Comparison of ENCODE assay signal across 23 cellular contexts in the genomic region with DNA sequence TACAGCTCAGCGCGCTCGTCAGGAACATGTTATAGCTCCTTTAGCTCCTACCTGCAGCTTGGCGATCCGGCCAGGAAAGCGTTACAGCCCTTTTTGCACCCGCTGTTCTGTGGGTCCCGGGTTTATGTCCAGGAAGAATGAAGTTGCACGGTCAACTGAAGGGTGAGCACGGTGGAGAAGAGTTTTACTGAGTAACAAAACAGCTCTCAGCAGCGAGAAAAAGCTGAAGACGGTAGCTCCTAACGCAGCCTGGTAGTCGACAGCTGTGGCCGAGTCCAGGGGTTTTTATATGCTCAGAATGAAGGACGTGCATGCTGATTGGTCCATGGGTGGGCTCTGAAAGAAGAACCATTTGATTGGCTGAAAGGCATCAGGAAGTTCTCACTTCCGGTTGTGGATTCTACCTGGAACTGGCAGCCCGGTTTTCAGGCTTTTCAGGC.
DNase-seq lines count a peak whose midpoint lies in the region; ATAC-seq, FAIRE-seq and TF ChIP-seq lines count a peak whose summit lies in the region.
"Had no signal": no experiment of that assay in that cellular context is flagged by ENCODE, and none has a peak within 500 bp of the region (broad histone marks: within the 10 kb centered on the region; RNA-seq: fewer than 3 reads in every experiment).

No MANE protein-coding gene starts in this region.

- H4K20me1 ChIP-seq in K562 (replicated peaks; ENCODE audit: control insufficient read depth, insufficient read depth, low read length) (no peaks in the 10 kb centered on the region), HepG2 (ENCODE audit: insufficient read depth, low read length) (no peaks in the 10 kb centered on the region)

- peak overlapping the region; percentile 89 for H2AFZ ChIP-seq in K562 (ENCODE audit: low read depth, low read length)
- peak overlapping the region; percentile 29 for H2AFZ ChIP-seq in HepG2 (ENCODE audit: low read length)

- no peaks in the 10 kb centered on the region for H3K27me3 Mint-ChIP-seq in osteocyte (ENCODE audit: unreplicated experiment)
- H3K27me3 Mint-ChIP-seq: B cell; CD4-positive, CD25-positive, alpha-beta regulatory T cell had no signal

- BruUV-seq in K562 (replicated peaks; lab: Mats Ljungman, UMichigan) (no TSS peak), HepG2 (replicated peaks; lab: Mats Ljungman, UMichigan) (no TSS peak)

- H3K27ac ChIP-seq in left ventricle myocardium inferior (replicated peaks) (no peak overlapping the region), K562 (ENCODE audit: extremely low read depth, low read depth, low read length) (peak overlapping the region; percentile 77), HepG2 (ENCODE audit: extremely low read length, insufficient read depth, low read length) (peak overlapping the region; percentile 40)
- H3K27ac ChIP-seq: 22Rv1, Peyer's patch, SK-N-MC had no signal

- H3K27ac Mint-ChIP-seq in osteocyte (ENCODE audit: unreplicated experiment) = no peak overlapping the region
- H3K27ac Mint-ChIP-seq: B cell had no signal

- no peak overlapping the region for H3K4me3 Mint-ChIP-seq in osteocyte (ENCODE audit: unreplicated experiment)
- H3K4me3 Mint-ChIP-seq: B cell; CD4-positive, CD25-positive, alpha-beta regulatory T cell had no signal

- no peaks in the 10 kb centered on the region for H3K4me1 Mint-ChIP-seq in osteocyte (ENCODE audit: unreplicated experiment)
- H3K4me1 Mint-ChIP-seq: B cell; CD4-positive, CD25-positive, alpha-beta regulatory T cell had no signal

- DNase-seq in cardiac septum (ENCODE audit: low spot score) (peak; percentile 57), left ventricle myocardium inferior (no peak), K562 (ENCODE audit: extremely low read depth in 1 of 4, low spot score in 3 of 4) (peak; percentile 60 to 90 (median 75)), HepG2 (ENCODE audit: low spot score) (peak; percentile 70), osteocyte (ENCODE audit: extremely low spot score, unreplicated experiment) (no peak), NCI-H2029 treated with DMSO at 0.1 percent for 48 hours (lab: John Stamatoyannopoulos, UW) (no peak), cerebellar nuclear complex (lab: John Stamatoyannopoulos, UW) (no peak)
- DNase-seq: CD4-positive, CD25-positive, alpha-beta regulatory T cell; COR-L47; DMS 273 treated with DMSO at 0.1 percent for 48 hours; IMR-90; Karpas-422; NCI-H1048; NCI-H1436 treated with DMSO at 0.1 percent for 48 hours; NCI-H2081; NCI-H2171 treated with DMSO at 0.1 percent for 48 hours; NCI-H446 treated with DMSO at 0.1 percent for 48 hours; Peyer's patch had no signal

- no peaks in the 10 kb centered on the region for H3K9me3 Mint-ChIP-seq in osteocyte (ENCODE audit: unreplicated experiment)

- FAIRE-seq in K562 (lab: Jason Lieb, UNC) (peak; percentile 95), HepG2 (lab: Jason Lieb, UNC) (no peak)
- FAIRE-seq: GM12878 had no signal

- no peaks in the 10 kb centered on the region for H3K9me1 ChIP-seq in K562 (ENCODE audit: control insufficient read depth, insufficient read depth, low read length)

- TF ChIP-seq CTCF in left ventricle myocardium inferior (IDR thresholded peaks at IDR 0.05; ENCODE audit: borderline replicate concordance) (no peak), K562 (IDR thresholded peaks at IDR 0.05 in 2 of 3, conservative IDR thresholded peaks at IDR 0.05 in 1 of 3; ENCODE audit: insufficient read depth in 2 of 3, low read depth in 1 of 3, low read length in 3 of 3) (no peak), HepG2 (CRISPR knock-in tag; IDR thresholded peaks at IDR 0.05) (no peak), osteocyte (IDR thresholded peaks at IDR 0.05) (no peak)

- in situ Hi-C loops in K562 (cut with MboI) (no loop called here), HepG2 (cut with HindIII; ENCODE audit: extremely low pct_ligation_motif_present, low pct_unique_long_range_greater_than_20kb) (no loop called here)

- H3K9ac ChIP-seq in K562 (ENCODE audit: insufficient read depth in 1 of 2, low read depth in 2 of 2, low read length in 2 of 2) = peak overlapping the region; percentile 77 to 97
- H3K9ac ChIP-seq in HepG2 (ENCODE audit: insufficient read depth, low read depth, low read length) = peak overlapping the region; percentile 45; the same call in 1 of the 2 replicates

- no peaks in the 10 kb centered on the region for H3K36me3 ChIP-seq in left ventricle myocardium inferior
- no peaks in the 10 kb centered on the region for H3K36me3 ChIP-seq in K562 (ENCODE audit: control insufficient read depth, insufficient read depth, low read length)
- no peaks in the 10 kb centered on the region for H3K36me3 ChIP-seq in HepG2 (replicated peaks in 1 of 2; ENCODE audit: control insufficient read depth in 1 of 2, insufficient read depth in 2 of 2, low read length in 2 of 2)
- H3K36me3 ChIP-seq: Peyer's patch had no signal

- peaks cover 11% of the 10 kb centered on the region for H3K9me3 ChIP-seq in left ventricle myocardium inferior (replicated peaks)
- H3K9me3 ChIP-seq in K562 (replicated peaks; ENCODE audit: control insufficient read depth, insufficient read depth, low read depth, low read length) = peaks cover 3% of the 10 kb centered on the region
- no peaks in the 10 kb centered on the region for H3K9me3 ChIP-seq in HepG2 (ENCODE audit: low read length)
- H3K9me3 ChIP-seq: Peyer's patch had no signal

- peak overlapping the region; percentile 82 for H3K4me2 ChIP-seq in K562 (ENCODE audit: insufficient read depth, low read length)
- peak overlapping the region; percentile 49 for H3K4me2 ChIP-seq in HepG2 (ENCODE audit: low read depth, low read length)

- intact Hi-C loops in cardiac septum (cut with DNase I) = no loop called here
- intact Hi-C loops in left ventricle myocardium inferior (cut with micrococcal nuclease) = no loop called here
- intact Hi-C loops in K562 (cut with micrococcal nuclease) = no loop called here
- intact Hi-C loops in HepG2 (cut with micrococcal nuclease; ENCODE audit: unreplicated experiment) = no loop called here

- no peaks in the 10 kb centered on the region for H3K36me3 Mint-ChIP-seq in osteocyte (ENCODE audit: unreplicated experiment)
- H3K36me3 Mint-ChIP-seq: CD4-positive, CD25-positive, alpha-beta regulatory T cell had no signal

- TF ChIP-seq EP300 in K562 (IDR thresholded peaks at IDR 0.05; ENCODE audit: low read length) = no peak
- TF ChIP-seq EP300 in HepG2 (IDR thresholded peaks at IDR 0.05; ENCODE audit: low read depth in 2 of 2, low read length in 2 of 2) = no peak
- TF ChIP-seq EP300 in HepG2 (CRISPR knock-in tag; IDR thresholded peaks at IDR 0.05; ENCODE audit: borderline replicate concordance) = no peak

- POLR2A ChIA-PET in K562 (lab: Yijun Ruan, JAX) (interaction anchor here (0.6 to 1.2 kb wide), 6 partner anchors 10 to 1505 kb away, joined by 3 to 6 read pairs (median 3); no protein-coding TSS in a partner anchor), HepG2 (lab: Yijun Ruan, JAX) (no interaction called here)

- under 1% methylated on average over 18 of the region's 18 CpGs for WGBS in K562 (ENCODE audit: insufficient coverage, low coverage, missing lambda C conversion rate)
- 62% methylated on average over 18 of the region's 18 CpGs for WGBS in HepG2 (ENCODE audit: low lambda C conversion rate)

- CTCF ChIA-PET in K562 (lab: Yijun Ruan, JAX; ENCODE audit: low intra/inter-chr PET ratio) (no interaction called here), HepG2 (lab: Yijun Ruan, JAX; ENCODE audit: low intra/inter-chr PET ratio, low total read pairs) (no interaction called here)

- H3K4me1 ChIP-seq in left ventricle myocardium inferior (no peaks in the 10 kb centered on the region), K562 (replicated peaks in 1 of 2; ENCODE audit: control insufficient read depth in 2 of 2, insufficient read depth in 2 of 2, low read length in 2 of 2) (no peaks in the 10 kb centered on the region), HepG2 (ENCODE audit: insufficient read depth, low read length) (no peaks in the 10 kb centered on the region)
- H3K4me1 ChIP-seq: Peyer's patch had no signal

- peak; percentile 86 for ATAC-seq in K562
- ATAC-seq in HepG2 = peak; percentile 95
- ATAC-seq in HG02759 (IDR thresholded peaks at IDR 0.05; ENCODE audit: unreplicated experiment) = no peak
- ATAC-seq: GM12878 had no signal

- H3K4me3 ChIP-seq in left ventricle myocardium inferior (no peak overlapping the region), K562 (peak overlapping the region; percentile 58), HepG2 (replicated peaks in 1 of 3; ENCODE audit: insufficient read depth in 1 of 3, low read depth in 2 of 3, low read length in 3 of 3) (peak overlapping the region; percentile 47 to 61 (median 60); a peak in 5 of 6 replicates)
- H3K4me3 ChIP-seq: GM12878, Peyer's patch, SK-N-MC had no signal

- peak; percentile 96 for TF ChIP-seq POLR2A in K562 (conservative IDR thresholded peaks at IDR 0.05)
- peak; percentile 48 to 82; a peak in 3 of 4 replicates for TF ChIP-seq POLR2A in HepG2 (IDR thresholded peaks at IDR 0.05; ENCODE audit: insufficient read depth in 1 of 2, low read depth in 2 of 2, low read length in 2 of 2)

- peaks cover 50% of the 10 kb centered on the region for H3K79me2 ChIP-seq in K562 (ENCODE audit: control insufficient read depth, insufficient read depth, low read length)
- no peaks in the 10 kb centered on the region for H3K79me2 ChIP-seq in HepG2 (ENCODE audit: insufficient read depth, low read length)

- no peaks in the 10 kb centered on the region for H3K27me3 ChIP-seq in left ventricle myocardium inferior (ENCODE audit: low read depth)
- no peaks in the 10 kb centered on the region for H3K27me3 ChIP-seq in K562 (ENCODE audit: control insufficient read depth in 2 of 2, insufficient read depth in 2 of 2, low read length in 2 of 2)
- no peaks in the 10 kb centered on the region for H3K27me3 ChIP-seq in HepG2 (ENCODE audit: control insufficient read depth in 1 of 2, insufficient read depth in 2 of 2, low read length in 2 of 2)
- H3K27me3 ChIP-seq: Peyer's patch had no signal

- TF ChIP-seq RAD21 in K562 (CRISPR knock-in tag; conservative IDR thresholded peaks at IDR 0.05 in 1 of 2, IDR thresholded peaks at IDR 0.05 in 1 of 2) = no peak
- no peak for TF ChIP-seq RAD21 in HepG2 (CRISPR knock-in tag; IDR thresholded peaks at IDR 0.05)

TF ChIP-seq in K562, 482 proteins besides CTCF, POLR2A, EP300 and RAD21 (continues in another document):
- no peak for TF ChIP-seq ZFP1 (CRISPR knock-in tag; IDR thresholded peaks at IDR 0.05)
- TF ChIP-seq IFI16 (CRISPR knock-in tag; IDR thresholded peaks at IDR 0.05) = no peak
- no peak for TF ChIP-seq ATF1 (CRISPR knock-in tag; IDR thresholded peaks at IDR 0.05)
- TF ChIP-seq ATF1 (tag; IDR thresholded peaks at IDR 0.05) = peak; percentile 42; the same call in 1 of the 2 replicates
- peak; percentile 68 for TF ChIP-seq POLR2G (IDR thresholded peaks at IDR 0.05; ENCODE audit: low read depth, low read length)
- TF ChIP-seq NFIC (IDR thresholded peaks at IDR 0.05) = 0 out of 2 replicates have a peak, but pooled peaks have one; percentile 14

Comparison
In these comparisons a context has a peak if more than half of its experiments do, and no peak if none do; other contexts are left out.
1. DNase-seq: peak in cardiac septum (single experiment), K562 (4 of 4) and HepG2 (single experiment); none in left ventricle myocardium inferior (single experiment), osteocyte (single experiment), NCI-H2029 treated with DMSO at 0.1 percent for 48 hours (single experiment) and cerebellar nuclear complex (0 of 2).